13 cellular contexts compared by ENCODE assay signal in genomic region chr1:55428236-55428635, GRCh38.
DNase-seq lines count a peak whose midpoint lies in the region; ATAC-seq and TF ChIP-seq lines count a peak whose summit lies in the region.
"Had no signal": no experiment of that assay in that cellular context is flagged by ENCODE, and none has a peak within 500 bp of the region (broad histone marks: within the 10 kb centered on the region; RNA-seq: fewer than 3 reads in every experiment).

No MANE protein-coding gene starts in this region.

- TF ChIP-seq CTCF in AG04450 (IDR thresholded peaks at IDR 0.05; ENCODE audit: low read depth, low read length): no peak
- TF ChIP-seq CTCF in Peyer's patch (IDR thresholded peaks at IDR 0.05): no peak
- TF ChIP-seq CTCF in fibroblast of villous mesenchyme (IDR thresholded peaks at IDR 0.05; ENCODE audit: insufficient read depth, low read depth, low read length): no peak
- no peak for TF ChIP-seq CTCF in progenitor cell of endocrine pancreas (IDR thresholded peaks at IDR 0.05; ENCODE audit: unreplicated experiment)

- no peak for ATAC-seq in GM19397 (IDR thresholded peaks at IDR 0.05; ENCODE audit: unreplicated experiment)
- ATAC-seq: natural killer cell had no signal

- no peaks in the 10 kb centered on the region for H3K4me1 ChIP-seq in Peyer's patch
- H3K4me1 ChIP-seq: HAP-1 had no signal

- no peak overlapping the region for H3K4me3 ChIP-seq in AG04450 (ENCODE audit: low read depth, low read length)
- no peak overlapping the region for H3K4me3 ChIP-seq in Peyer's patch
- H3K4me3 ChIP-seq in fibroblast of villous mesenchyme (ENCODE audit: low read depth, low read length): no peak overlapping the region
- H3K4me3 ChIP-seq: HAP-1 had no signal

- no peak overlapping the region for H3K4me3 Mint-ChIP-seq in progenitor cell of endocrine pancreas (ENCODE audit: low read depth)
- H3K4me3 Mint-ChIP-seq: activated CD4-positive, alpha-beta T cell treated with anti-CD3 and anti-CD28 coated beads, Interleukin-2, amount 10 ng/mL, durations not matched to agents 7 days and 5 days; natural killer cell had no signal

- CTCF ChIA-PET in AG04450 (lab: Charles Lee): interaction anchor here (1.0 kb wide), 1 partner anchor 53 kb away, joined by 3 read pairs; no protein-coding TSS in a partner anchor

- H3K27ac Mint-ChIP-seq in progenitor cell of endocrine pancreas: peak overlapping the region; percentile 63
- H3K27ac Mint-ChIP-seq: activated CD4-positive, alpha-beta T cell treated with anti-CD3 and anti-CD28 coated beads, Interleukin-2, amount 10 ng/mL, durations not matched to agents 7 days and 5 days; natural killer cell had no signal

- POLR2A ChIA-PET in AG04450 (lab: Yijun Ruan, JAX): interaction anchor here (1.5 to 2.0 kb wide), 5 partner anchors 16 to 291 kb away, joined by 3 to 6 read pairs (median 4); no protein-coding TSS in a partner anchor

- no peaks in the 10 kb centered on the region for H3K36me3 Mint-ChIP-seq in progenitor cell of endocrine pancreas (ENCODE audit: insufficient read depth)
- H3K36me3 Mint-ChIP-seq: natural killer cell had no signal

- no peaks in the 10 kb centered on the region for H3K27me3 Mint-ChIP-seq in progenitor cell of endocrine pancreas

- H3K4me1 Mint-ChIP-seq in progenitor cell of endocrine pancreas (ENCODE audit: low read depth): peaks cover 18% of the 10 kb centered on the region
- H3K4me1 Mint-ChIP-seq: activated CD4-positive, alpha-beta T cell treated with anti-CD3 and anti-CD28 coated beads, Interleukin-2, amount 10 ng/mL, durations not matched to agents 7 days and 5 days; natural killer cell had no signal

- H3K27ac ChIP-seq in AG04450 (ENCODE audit: low read depth, low read length) (peak overlapping the region; percentile 92), Peyer's patch (peak overlapping the region in 3 of 4 donors; percentile 0 to 36 (median 30))

- no peaks in the 10 kb centered on the region for H3K27me3 ChIP-seq in AG04450 (ENCODE audit: control insufficient read depth, insufficient read depth, low read length)
- no peaks in the 10 kb centered on the region for H3K27me3 ChIP-seq in Peyer's patch

- TF ChIP-seq POLR2A in Peyer's patch (IDR thresholded peaks at IDR 0.05): no peak

- peaks cover 2% of the 10 kb centered on the region for H3K9me3 Mint-ChIP-seq in progenitor cell of endocrine pancreas (ENCODE audit: low read depth)
- H3K9me3 Mint-ChIP-seq: activated CD4-positive, alpha-beta T cell treated with anti-CD3 and anti-CD28 coated beads, Interleukin-2, amount 10 ng/mL, durations not matched to agents 7 days and 5 days; natural killer cell had no signal

- no peaks in the 10 kb centered on the region for H3K36me3 ChIP-seq in Peyer's patch
- H3K36me3 ChIP-seq: HAP-1 had no signal

- DNase-seq in AG04450 (ENCODE audit: low read depth, low spot score) (no peak), Peyer's patch (no peak), fibroblast of villous mesenchyme (ENCODE audit: low read depth) (peak; percentile 47), progenitor cell of endocrine pancreas (ENCODE audit: low spot score, unreplicated experiment) (no peak), mucosa of gallbladder (ENCODE audit: low spot score) (no peak), GDM1 (lab: John Stamatoyannopoulos, UW) (no peak), COLO668 (lab: John Stamatoyannopoulos, UW; ENCODE audit: unreplicated experiment) (no peak)
- DNase-seq: activated CD4-positive, alpha-beta T cell treated with anti-CD3 and anti-CD28 coated beads, Interleukin-2, amount 10 ng/mL, durations not matched to agents 7 days and 5 days; activated naive CD4-positive, alpha-beta T cell treated with anti-CD3 and anti-CD28 coated beads, Interleukin-2, amount 50 U/mL, for 16 hours; AML-193; natural killer cell had no signal

- H3K9me3 ChIP-seq in AG04450 (ENCODE audit: control insufficient read depth, insufficient read depth, low read length) (no peaks in the 10 kb centered on the region), Peyer's patch (no peaks in the 10 kb centered on the region)
- H3K9me3 ChIP-seq: HAP-1 had no signal
